Comparison of ENCODE assay signal across 32 cellular contexts in the genomic region with DNA sequence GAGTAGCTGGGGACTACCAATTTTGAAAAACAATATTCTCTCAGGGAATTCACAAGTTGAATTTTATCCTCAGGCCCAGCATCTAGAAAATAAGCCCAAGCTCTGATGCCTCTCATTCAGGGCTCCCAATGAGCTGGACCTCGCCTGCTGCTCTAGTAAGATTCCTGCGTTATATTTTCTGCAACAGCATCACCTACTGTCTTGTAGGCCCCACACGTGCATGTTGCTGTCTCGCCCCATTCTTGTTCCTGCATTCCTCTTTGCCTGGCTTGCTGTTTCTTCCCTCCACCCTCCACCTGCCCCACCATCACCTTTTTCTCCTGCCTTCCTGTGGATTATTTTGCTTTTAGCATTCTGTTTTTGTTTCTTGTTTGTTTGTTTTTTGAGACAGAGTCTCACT. TPM values are rescaled to one million over a fixed set of nuclear protein-coding genes. Genes with fewer than 3 reads are reported as not detected.
DNase-seq lines count a peak whose midpoint lies in the region; ATAC-seq and TF ChIP-seq lines count a peak whose summit lies in the region.
"Had no signal": no experiment of that assay in that cellular context is flagged by ENCODE, and none has a peak within 500 bp of the region (broad histone marks: within the 10 kb centered on the region; RNA-seq: fewer than 3 reads in every experiment).

No MANE protein-coding gene starts in this region.

- H3K79me2 ChIP-seq in GM23338 (replicated peaks; ENCODE audit: insufficient read depth): no peaks in the 10 kb centered on the region

- H2AFZ ChIP-seq in GM23338: 0 out of 2 replicates have a peak overlapping the region, but pooled peaks have one; percentile 28
- H2AFZ ChIP-seq: neural progenitor cell had no signal

- H3K36me3 ChIP-seq in GM23338 (ENCODE audit: insufficient read depth) (no peaks in the 10 kb centered on the region), Panc1 (ENCODE audit: control insufficient read depth, insufficient read depth, low read length) (no peaks in the 10 kb centered on the region), vagina (no peaks in the 10 kb centered on the region)
- H3K36me3 ChIP-seq: ascending aorta, cardiac muscle cell, HAP-1, neural progenitor cell, pancreas, right atrium auricular region, thoracic aorta had no signal

- no peaks in the 10 kb centered on the region for H3K9me3 ChIP-seq in Panc1 (ENCODE audit: control insufficient read depth, insufficient read depth, low read depth, low read length)
- H3K9me3 ChIP-seq in vagina: no peaks in the 10 kb centered on the region
- H3K9me3 ChIP-seq: ascending aorta, HAP-1, pancreas, right atrium auricular region, thoracic aorta had no signal

- TF ChIP-seq POLR2A in vagina (IDR thresholded peaks at IDR 0.05): no peak

- peaks cover 4% of the 10 kb centered on the region for H3K27me3 Mint-ChIP-seq in GM23338 (ENCODE audit: insufficient read depth, low read depth, poor library complexity)

- no peaks in the 10 kb centered on the region for H3K36me3 Mint-ChIP-seq in GM23338 (ENCODE audit: low read depth)
- H3K36me3 Mint-ChIP-seq: activated naive CD8-positive, alpha-beta T cell treated with anti-CD3 and anti-CD28 coated beads, Interleukin-2, amount 10 ng/mL, durations not matched to agents 7 days and 5 days; neural progenitor cell had no signal

- ATAC-seq in GM23338: peak; percentile 35; the same call in 2 of the 3 replicates
- peak; percentile 61; the same call in 1 of the 2 replicates for ATAC-seq in Panc1
- ATAC-seq: pancreas had no signal

- TF ChIP-seq CTCF in GM23338 (conservative IDR thresholded peaks at IDR 0.05; ENCODE audit: low read depth in 2 of 2): peak in 1 of 2 experiments; percentile 23; a peak in 1 of 4 replicates
- no peak for TF ChIP-seq CTCF in Panc1 (IDR thresholded peaks at IDR 0.05)
- no peak for TF ChIP-seq CTCF in vagina (IDR thresholded peaks at IDR 0.05)

- peaks cover 6% of the 10 kb centered on the region for H3K4me1 Mint-ChIP-seq in GM23338
- H3K4me1 Mint-ChIP-seq: activated naive CD8-positive, alpha-beta T cell treated with anti-CD3 and anti-CD28 coated beads, Interleukin-2, amount 10 ng/mL, durations not matched to agents 7 days and 5 days; CD8-positive, alpha-beta memory T cell; immature natural killer cell had no signal

- no peaks in the 10 kb centered on the region for H3K9me2 ChIP-seq in GM23338 (ENCODE audit: insufficient read depth)

- intact Hi-C loops in Panc1 (cut with micrococcal nuclease; ENCODE audit: unreplicated experiment) (no loop called here), vagina (cut with DNase I) (no loop called here)

- H3K9me3 Mint-ChIP-seq in GM23338: no peaks in the 10 kb centered on the region; the same call in 2 of the 3 replicates
- H3K9me3 Mint-ChIP-seq: activated naive CD8-positive, alpha-beta T cell treated with anti-CD3 and anti-CD28 coated beads, Interleukin-2, amount 10 ng/mL, durations not matched to agents 7 days and 5 days; CD8-positive, alpha-beta memory T cell; immature natural killer cell; stimulated activated naive CD8-positive, alpha-beta T cell treated with anti-CD3 and anti-CD28 coated beads, Interleukin-15, Interleukin-2, amounts not matched to agents 100 ng/mL and 50 ng/mL, for 24 hours had no signal

- in situ Hi-C loops in Panc1 (cut with HindIII; ENCODE audit: low pct_unique_long_range_greater_than_20kb, low sequenced_read_pairs): no loop called here

- POLR2A ChIA-PET in Panc1 (lab: Charles Lee): no interaction called here

- no peak overlapping the region for H3K4me2 ChIP-seq in GM23338
- H3K4me2 ChIP-seq: neural progenitor cell had no signal

- no peaks in the 10 kb centered on the region; the same call in 1 of the 2 replicates for H3K27me3 ChIP-seq in GM23338 (ENCODE audit: insufficient read depth)
- no peaks in the 10 kb centered on the region for H3K27me3 ChIP-seq in Panc1 (ENCODE audit: control insufficient read depth, insufficient read depth, low read length)
- H3K27me3 ChIP-seq in vagina: no peaks in the 10 kb centered on the region
- H3K27me3 ChIP-seq: ascending aorta, cardiac muscle cell, pancreas, right atrium auricular region had no signal

- H3K27ac ChIP-seq in GM23338 (ENCODE audit: low read depth) (no peak overlapping the region), Panc1 (ENCODE audit: low read length) (no peak overlapping the region), vagina (no peak overlapping the region)
- H3K27ac ChIP-seq: ascending aorta, cardiac muscle cell, neural progenitor cell, pancreas, right atrium auricular region, thoracic aorta, VCaP had no signal

- no peaks in the 10 kb centered on the region for H4K20me1 ChIP-seq in GM23338 (replicated peaks; ENCODE audit: insufficient read depth)

- no peaks in the 10 kb centered on the region for H3K4me1 ChIP-seq in GM23338 (ENCODE audit: insufficient read depth)
- 0 out of 2 replicates have a peak, but pooled peaks cover 2% of the 10 kb centered on the region for H3K4me1 ChIP-seq in Panc1 (ENCODE audit: control insufficient read depth, insufficient read depth, low read length)
- peaks cover 5% of the 10 kb centered on the region for H3K4me1 ChIP-seq in vagina
- H3K4me1 ChIP-seq: ascending aorta, HAP-1, neural progenitor cell, pancreas, right atrium auricular region had no signal

- CTCF ChIA-PET in Panc1 (lab: Charles Lee): interaction anchor here (0.5 kb wide), 1 partner anchor 26 kb away, joined by 5 read pairs; no protein-coding TSS in a partner anchor

- no peak overlapping the region for H3K4me3 ChIP-seq in GM23338
- no peak overlapping the region for H3K4me3 ChIP-seq in Panc1 (ENCODE audit: low read depth in 2 of 2, low read length in 2 of 2)
- no peak overlapping the region for H3K4me3 ChIP-seq in vagina
- H3K4me3 ChIP-seq: ascending aorta, cardiac muscle cell, HAP-1, neural progenitor cell, pancreas, right atrium auricular region, thoracic aorta had no signal

- H3K27ac Mint-ChIP-seq in GM23338: no peak overlapping the region
- H3K27ac Mint-ChIP-seq: activated naive CD8-positive, alpha-beta T cell treated with anti-CD3 and anti-CD28 coated beads, Interleukin-2, amount 10 ng/mL, durations not matched to agents 7 days and 5 days; CD8-positive, alpha-beta memory T cell; stimulated activated naive CD8-positive, alpha-beta T cell treated with anti-CD3 and anti-CD28 coated beads, Interleukin-15, Interleukin-2, amounts not matched to agents 100 ng/mL and 50 ng/mL, for 24 hours had no signal

- no peak overlapping the region for H3K4me3 Mint-ChIP-seq in GM23338
- H3K4me3 Mint-ChIP-seq: activated naive CD8-positive, alpha-beta T cell treated with anti-CD3 and anti-CD28 coated beads, Interleukin-2, amount 10 ng/mL, durations not matched to agents 7 days and 5 days; CD8-positive, alpha-beta memory T cell; neural progenitor cell; stimulated activated naive CD8-positive, alpha-beta T cell treated with anti-CD3 and anti-CD28 coated beads, Interleukin-15, Interleukin-2, amounts not matched to agents 100 ng/mL and 50 ng/mL, for 24 hours had no signal

- BruUV-seq in Panc1 (replicated peaks; lab: Mats Ljungman, UMichigan): no TSS peak

- H3F3A ChIP-seq in GM23338 (replicated peaks; ENCODE audit: low read depth): no peaks in the 10 kb centered on the region

- DNase-seq in NCI-H2227 (lab: John Stamatoyannopoulos, UW; ENCODE audit: unreplicated experiment) (peak; percentile 36), NCI-H2227 treated with DMSO at 0.1 percent for 48 hours (lab: John Stamatoyannopoulos, UW) (no peak), GM23338 (ENCODE audit: low spot score) (no peak), Panc1 (ENCODE audit: low read depth, low spot score) (no peak), islet precursor cell (peak; percentile 54), vagina (ENCODE audit: extremely low spot score in 2 of 2) (no peak), amniotic stem cell (lab: John Stamatoyannopoulos, UW) (no peak), HPDE6-E6E7 (ENCODE audit: extremely low spot score) (no peak)
- DNase-seq: activated CD4-positive, alpha-beta T cell treated with anti-CD3 and anti-CD28 coated beads for 4 hours; activated CD8-positive, alpha-beta memory T cell treated with anti-CD3 and anti-CD28 coated beads for 24 hours; activated gamma-delta T cell; activated naive CD8-positive, alpha-beta T cell treated with anti-CD3 and anti-CD28 coated beads, Interleukin-2, amount 10 ng/mL, durations not matched to agents 7 days and 5 days; CD8-positive, alpha-beta memory T cell; effector CD4-positive, alpha-beta T cell; immature natural killer cell; Karpas-422; NK-92 treated with Interleukin-12 subunit alpha and Interleukin-12 subunit beta, amount 100 ng/mL, for 24 hours; pancreas; stimulated activated CD4-positive, alpha-beta T cell treated with anti-CD3 and anti-CD28 coated beads, Interleukin-1b, Interleukin-23, amount 100 ng/mL, for 48 hours; stimulated activated CD8-positive, alpha-beta memory T cell treated with anti-CD3 and anti-CD28 coated beads, Interleukin-4, amount 100 ng/mL, for 48 hours; SW 1271; T1000 had no signal

TF ChIP-seq in GM23338, 12 proteins besides CTCF, POLR2A, EP300 and RAD21 (continues in another document):
- TF ChIP-seq CREB1 (CRISPR knock-in tag; IDR thresholded peaks at IDR 0.05; ENCODE audit: low read depth): no peak
- no peak for TF ChIP-seq EZH2phosphoT487 (IDR thresholded peaks at IDR 0.05; ENCODE audit: unreplicated experiment)
- no peak for TF ChIP-seq STAT1 (IDR thresholded peaks at IDR 0.05; ENCODE audit: unreplicated experiment)
- no peak for TF ChIP-seq ZNF331 (CRISPR knock-in tag; IDR thresholded peaks at IDR 0.05; ENCODE audit: low read depth)

RNA-seq across cellular contexts. Expression of a gene that starts 8.3 kb away (rescaled TPM):
- total RNA-seq in GM23338 (2014; rRNA removed; shearing (Covaris generic)): 0.31 TPM in 1 of 2 replicates, not detected in the other
- not detected in 2 replicates for polyA plus RNA-seq in GM23338 (2016; fragmentation: Nextera tagmentation; extraction: Ambion mirVana)
- total RNA-seq in Panc1 (2021; ENCODE audit: unreplicated experiment): 23.0 TPM
- polyA plus RNA-seq in Panc1 (2012; ENCODE audit: insufficient read length): 26.2 TPM
- total RNA-seq in vagina: 24.8 TPM

RNA-seq across cellular contexts. Expression of a gene that starts 49.6 kb away (rescaled TPM):
- not detected in 2 replicates for total RNA-seq in GM23338 (2014; rRNA removed; shearing (Covaris generic))
- polyA plus RNA-seq in GM23338 (2016; fragmentation: Nextera tagmentation; extraction: Ambion mirVana): not detected in 2 replicates
- total RNA-seq in Panc1 (2021; ENCODE audit: unreplicated experiment) (0.15 TPM), vagina (4.4 TPM)
- polyA plus RNA-seq in Panc1 (2012; ENCODE audit: insufficient read length): not detected
- total RNA-seq: activated naive CD8-positive, alpha-beta T cell treated with anti-CD3 and anti-CD28 coated beads, Interleukin-2, amount 10 ng/mL, durations not matched to agents 7 days and 5 days; cardiac muscle cell; glomerular endothelial cell; myocyte had no signal
- polyA plus RNA-seq: cardiac muscle cell, immature natural killer cell had no signal

RNA-seq across cellular contexts. Expression of a gene that starts 54.1 kb away (rescaled TPM):
- 0.38 and 0.50 TPM in 2 replicates for total RNA-seq in GM23338 (2014; rRNA removed; shearing (Covaris generic))
- 1.6 and 2.5 TPM in 2 replicates for polyA plus RNA-seq in GM23338 (2016; fragmentation: Nextera tagmentation; extraction: Ambion mirVana)
- total RNA-seq in Panc1 (2021; ENCODE audit: unreplicated experiment) (0.54 TPM), vagina (21.4 TPM)
- 1.6 TPM for polyA plus RNA-seq in Panc1 (2012; ENCODE audit: insufficient read length)
- total RNA-seq: myocyte had no signal

RNA-seq across cellular contexts. Expression of a gene that starts 56.5 kb away (rescaled TPM):
- total RNA-seq in GM23338 (2014; rRNA removed; shearing (Covaris generic)): 1.7 and 2.1 TPM in 2 replicates
- 0.85 and 1.2 TPM in 2 replicates for polyA plus RNA-seq in GM23338 (2016; fragmentation: Nextera tagmentation; extraction: Ambion mirVana)
- total RNA-seq in Panc1 (2021; ENCODE audit: unreplicated experiment) (6.0 TPM), vagina (30.0 TPM)
- 16.3 TPM for polyA plus RNA-seq in Panc1 (2012; ENCODE audit: insufficient read length)
- total RNA-seq: CD8-positive, alpha-beta memory T cell had no signal

Comparison
In these comparisons a context has a peak if more than half of its experiments do, and no peak if none do; other contexts are left out.
1. DNase-seq: peak in NCI-H2227 (single experiment) and islet precursor cell (single experiment); none in NCI-H2227 treated with DMSO at 0.1 percent for 48 hours (single experiment), GM23338 (single experiment), Panc1 (single experiment), vagina (0 of 2), amniotic stem cell (single experiment) and HPDE6-E6E7 (single experiment).
2. RNA of a gene that starts 8.3 kb away (total RNA-seq): 24.8 TPM in vagina (single experiment) and 23.0 TPM in Panc1 (single experiment); 0.31 TPM in GM23338; every median in the first group is over 10 times any median in the second.
3. RNA of a gene that starts 54.1 kb away (total RNA-seq): 21.4 TPM in vagina (single experiment); 0.54 TPM in Panc1 (single experiment) and 0.38 to 0.50 TPM in GM23338; every median in the first group is over 10 times any median in the second.